In genomic region chr2:169528271-169528701, GRCh38 we compare ENCODE assay signal across 1 cellular context.
TF ChIP-seq lines count a peak whose summit lies in the region.

No MANE protein-coding gene starts in this region.

TF ChIP-seq in K562, 482 proteins besides CTCF, POLR2A, EP300 and RAD21 (continued from another document):
- TF ChIP-seq ZFX (CRISPR knock-in tag; IDR thresholded peaks at IDR 0.05) (peak; percentile 45; the same call in 1 of the 2 replicates), RUNX1 (IDR thresholded peaks at IDR 0.05; ENCODE audit: low read depth) (no peak)
- TF ChIP-seq, protein P1, sequence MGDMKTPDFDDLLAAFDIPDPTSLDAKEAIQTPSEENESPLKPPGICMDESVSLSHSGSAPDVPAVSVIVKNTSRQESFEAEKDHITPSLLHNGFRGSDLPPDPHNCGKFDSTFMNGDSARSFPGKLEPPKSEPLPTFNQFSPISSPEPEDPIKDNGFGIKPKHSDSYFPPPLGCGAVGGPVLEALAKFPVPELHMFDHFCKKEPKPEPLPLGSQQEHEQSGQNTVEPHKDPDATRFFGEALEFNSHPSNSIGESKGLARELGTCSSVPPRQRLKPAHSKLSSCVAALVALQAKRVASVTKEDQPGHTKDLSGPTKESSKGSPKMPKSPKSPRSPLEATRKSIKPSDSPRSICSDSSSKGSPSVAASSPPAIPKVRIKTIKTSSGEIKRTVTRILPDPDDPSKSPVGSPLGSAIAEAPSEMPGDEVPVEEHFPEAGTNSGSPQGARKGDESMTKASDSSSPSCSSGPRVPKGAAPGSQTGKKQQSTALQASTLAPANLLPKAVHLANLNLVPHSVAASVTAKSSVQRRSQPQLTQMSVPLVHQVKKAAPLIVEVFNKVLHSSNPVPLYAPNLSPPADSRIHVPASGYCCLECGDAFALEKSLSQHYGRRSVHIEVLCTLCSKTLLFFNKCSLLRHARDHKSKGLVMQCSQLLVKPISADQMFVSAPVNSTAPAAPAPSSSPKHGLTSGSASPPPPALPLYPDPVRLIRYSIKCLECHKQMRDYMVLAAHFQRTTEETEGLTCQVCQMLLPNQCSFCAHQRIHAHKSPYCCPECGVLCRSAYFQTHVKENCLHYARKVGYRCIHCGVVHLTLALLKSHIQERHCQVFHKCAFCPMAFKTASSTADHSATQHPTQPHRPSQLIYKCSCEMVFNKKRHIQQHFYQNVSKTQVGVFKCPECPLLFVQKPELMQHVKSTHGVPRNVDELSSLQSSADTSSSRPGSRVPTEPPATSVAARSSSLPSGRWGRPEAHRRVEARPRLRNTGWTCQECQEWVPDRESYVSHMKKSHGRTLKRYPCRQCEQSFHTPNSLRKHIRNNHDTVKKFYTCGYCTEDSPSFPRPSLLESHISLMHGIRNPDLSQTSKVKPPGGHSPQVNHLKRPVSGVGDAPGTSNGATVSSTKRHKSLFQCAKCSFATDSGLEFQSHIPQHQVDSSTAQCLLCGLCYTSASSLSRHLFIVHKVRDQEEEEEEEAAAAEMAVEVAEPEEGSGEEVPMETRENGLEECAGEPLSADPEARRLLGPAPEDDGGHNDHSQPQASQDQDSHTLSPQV (IDR thresholded peaks at IDR 0.05) = 0 out of 2 replicates have a peak, but pooled peaks have one; percentile 27
